ENCODE assay signal across 29 cellular contexts in the genomic region with DNA sequence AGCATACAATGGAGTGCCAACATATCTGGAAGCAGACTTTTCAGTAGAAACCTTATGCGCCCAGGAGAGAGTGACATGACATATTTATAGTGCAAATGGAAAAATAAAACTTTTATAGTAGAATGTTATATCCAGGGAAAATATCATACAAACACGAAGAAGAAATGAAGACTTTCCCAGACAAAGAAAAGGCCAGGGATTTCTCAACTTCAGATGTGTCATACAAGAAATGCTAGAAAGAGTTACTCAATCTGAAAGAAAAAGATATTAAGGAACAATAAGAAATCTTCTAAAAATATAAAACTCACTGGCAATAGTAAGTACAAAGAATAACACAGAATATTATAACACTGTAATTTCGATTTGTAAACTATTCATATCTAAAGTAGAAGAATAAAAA.
"Had no signal": no experiment of that assay in that cellular context is flagged by ENCODE, and none has a peak within 500 bp of the region (broad histone marks: within the 10 kb centered on the region; RNA-seq: fewer than 3 reads in every experiment).

No MANE protein-coding gene starts in this region.

- H3K4me3 ChIP-seq: esophagus squamous epithelium, gastroesophageal sphincter, heart right ventricle, hepatocyte had no signal

- H3K27ac ChIP-seq: brain microvascular endothelial cell, epithelial cell of prostate, esophagus squamous epithelium, gastroesophageal sphincter, heart right ventricle, hepatocyte, VCaP had no signal

- H3K79me2 ChIP-seq: hepatocyte had no signal

- H2AFZ ChIP-seq: hepatocyte had no signal

- H3K9me3 ChIP-seq: esophagus squamous epithelium, gastroesophageal sphincter had no signal

- H3K4me1 ChIP-seq: esophagus squamous epithelium, gastroesophageal sphincter, heart right ventricle had no signal

- ATAC-seq: activated T-cell treated with anti-CD3 and anti-CD28 coated beads, Interleukin-2, amount 50 U/mL, for 72 hours; effector memory CD8-positive, alpha-beta T cell; gastroesophageal sphincter; heart right ventricle; WTC11 had no signal

- H3K4me2 ChIP-seq: hepatocyte had no signal

- DNase-seq: activated CD4-positive, alpha-beta memory T cell treated with anti-CD3 and anti-CD28 coated beads, Interleukin-2, amount 10 ng/mL, durations not matched to agents 7 days and 5 days; activated CD4-positive, alpha-beta T cell treated with anti-CD3 and anti-CD28 coated beads for 1 hour; activated CD4-positive, alpha-beta T cell treated with anti-CD3 and anti-CD28 coated beads for 4 hours; activated CD4-positive, alpha-beta T cell treated with anti-CD3 and anti-CD28 coated beads, Interleukin-2, amount 10 ng/mL, durations not matched to agents 7 days and 5 days; activated CD4-positive, alpha-beta T cell treated with anti-CD3 and anti-CD28 coated beads, Interleukin-2, amount 50 U/mL, for 4 hours; activated CD8-positive, alpha-beta memory T cell treated with anti-CD3 and anti-CD28 coated beads, Interleukin-2, amount 50 U/mL, for 48 hours; activated gamma-delta T cell treated with Interleukin-2 at 50 U/mL for 16 hours; activated naive CD4-positive, alpha-beta T cell treated with anti-CD3 and anti-CD28 coated beads, Interleukin-2, amount 50 U/mL, for 16 hours; activated naive CD4-positive, alpha-beta T cell treated with Interleukin-2 at 50 U/mL for 16 hours; activated T-cell treated with anti-CD3 and anti-CD28 coated beads for 4 hours; activated T-cell treated with anti-CD3 and anti-CD28 coated beads, Interleukin-2, amount 50 U/mL, for 24 hours; activated T-cell treated with anti-CD3 and anti-CD28 coated beads, Interleukin-2, amount 50 U/mL, for 72 hours; amniotic stem cell; anterior cingulate cortex; brain microvascular endothelial cell; caudate nucleus; cortex of kidney; dermis blood vessel endothelial cell; effector CD4-positive, alpha-beta T cell; effector memory CD8-positive, alpha-beta T cell; esophagus squamous epithelium; foreskin melanocyte; heart right ventricle; T-helper 2 cell had no signal

- H3K36me3 ChIP-seq: brain microvascular endothelial cell, esophagus squamous epithelium, gastroesophageal sphincter, heart right ventricle had no signal

- H3K27me3 ChIP-seq: brain microvascular endothelial cell, esophagus squamous epithelium, gastroesophageal sphincter, heart right ventricle, hepatocyte had no signal
